Comparison of ENCODE assay signal across 19 cellular contexts in genomic region chr22:44256860-44257560, GRCh38. TPM values are rescaled to one million over a fixed set of nuclear protein-coding genes. Genes with fewer than 3 reads are reported as not detected.
"Had no signal": no experiment of that assay in that cellular context is flagged by ENCODE, and none has a peak within 500 bp of the region (broad histone marks: within the 10 kb centered on the region; RNA-seq: fewer than 3 reads in every experiment).

No MANE protein-coding gene starts in this region.

- H3K36me3 Mint-ChIP-seq: immature natural killer cell had no signal

- DNase-seq: activated naive CD4-positive, alpha-beta T cell treated with anti-CD3 and anti-CD28 coated beads, Interleukin-2, amount 50 U/mL, for 16 hours; amniotic stem cell; body of pancreas; dermis blood vessel endothelial cell; hypothalamus; immature natural killer cell; left cardiac atrium; psoas muscle; spleen; stimulated activated naive CD4-positive, alpha-beta T cell; upper lobe of right lung had no signal

- H3K4me1 ChIP-seq: body of pancreas, psoas muscle, spleen, upper lobe of right lung had no signal

- H3K27me3 ChIP-seq: body of pancreas, upper lobe of right lung had no signal

- H3K36me3 ChIP-seq: neutrophil, spleen, upper lobe of right lung had no signal

- H3K27ac ChIP-seq: body of pancreas, neutrophil, psoas muscle, spleen, upper lobe of right lung had no signal

- H3K9me3 ChIP-seq: body of pancreas, neutrophil, psoas muscle, spleen, upper lobe of right lung had no signal

- H3K27ac Mint-ChIP-seq: activated T-helper 1 cell treated with anti-CD3 and anti-CD28 coated beads, Interleukin-12 subunit alpha, Interleukin-12 subunit beta, Interleukin-2, Interleukin-4 antibody, amounts not matched to agents 30 ng/mL and 10 ng/mL and 1 ng/mL, durations not matched to agents 14 hours and 24 hours and 36 hours; immature natural killer cell; naive thymus-derived CD4-positive, alpha-beta T cell had no signal

- H3K9me3 Mint-ChIP-seq: activated T-helper 1 cell treated with anti-CD3 and anti-CD28 coated beads, Interleukin-12 subunit alpha, Interleukin-12 subunit beta, Interleukin-2, Interleukin-4 antibody, amounts not matched to agents 30 ng/mL and 10 ng/mL and 1 ng/mL, durations not matched to agents 14 hours and 24 hours and 36 hours; immature natural killer cell had no signal

- H3K4me1 Mint-ChIP-seq: immature natural killer cell had no signal

- ATAC-seq: activated CD4-positive, CD25-positive, alpha-beta regulatory T cell treated with anti-CD3 and anti-CD28 coated beads, Interleukin-2, amount 50 U/mL, for 24 hours; body of pancreas; left cardiac atrium; naive thymus-derived CD4-positive, alpha-beta T cell; psoas muscle; sciatic nerve; upper lobe of right lung had no signal

- H3K4me3 ChIP-seq: body of pancreas, lung, psoas muscle, spleen, upper lobe of right lung had no signal

- H3K4me3 Mint-ChIP-seq: activated T-helper 1 cell treated with anti-CD3 and anti-CD28 coated beads, Interleukin-12 subunit alpha, Interleukin-12 subunit beta, Interleukin-2, Interleukin-4 antibody, amounts not matched to agents 30 ng/mL and 10 ng/mL and 1 ng/mL, durations not matched to agents 14 hours and 24 hours and 36 hours; immature natural killer cell; naive thymus-derived CD4-positive, alpha-beta T cell had no signal

RNA-seq across cellular contexts. Expression of gene SHISAL1, which starts 55.7 kb away (rescaled TPM):
- total RNA-seq: activated T-helper 1 cell treated with anti-CD3 and anti-CD28 coated beads, Interleukin-12 subunit alpha, Interleukin-12 subunit beta, Interleukin-2, Interleukin-4 antibody, amounts not matched to agents 30 ng/mL and 10 ng/mL and 1 ng/mL, durations not matched to agents 14 hours and 24 hours and 36 hours; dermis blood vessel endothelial cell; mononuclear cell; naive thymus-derived CD4-positive, alpha-beta T cell; T-helper 2 cell treated with Interferon-gamma antibody and Interleukin-4, amounts not matched to agents 100 ng/mL and 5 ng/mL, for 36 hours had no signal
- polyA plus RNA-seq: immature natural killer cell; naive thymus-derived CD4-positive, alpha-beta T cell had no signal
